36 cellular contexts compared by ENCODE assay signal in the genomic region with DNA sequence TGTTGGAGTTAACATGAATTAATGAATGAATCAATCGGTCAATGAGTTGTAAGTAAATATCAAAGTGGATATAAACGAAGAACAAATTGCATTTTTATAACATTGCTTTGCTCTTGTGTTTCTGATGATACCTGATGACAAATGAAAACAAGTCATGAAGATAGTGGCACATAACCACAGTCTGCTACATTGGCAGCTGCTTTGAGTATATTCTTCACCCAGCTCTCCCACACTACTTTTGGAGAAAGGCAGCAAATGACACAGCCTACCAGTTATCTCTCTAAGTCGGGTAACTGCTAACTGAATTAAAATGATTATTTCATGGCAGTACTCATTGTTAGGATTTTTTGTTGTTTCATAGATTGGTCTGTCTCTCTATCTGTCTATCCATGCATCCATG.
"Had no signal": no experiment of that assay in that cellular context is flagged by ENCODE, and none has a peak within 500 bp of the region (broad histone marks: within the 10 kb centered on the region; RNA-seq: fewer than 3 reads in every experiment).

No MANE protein-coding gene starts in this region.

- DNase-seq: activated CD4-positive, alpha-beta T cell treated with anti-CD3 and anti-CD28 coated beads for 1 hour; activated CD4-positive, alpha-beta T cell treated with anti-CD3 and anti-CD28 coated beads for 48 hours; activated CD4-positive, alpha-beta T cell treated with anti-CD3 and anti-CD28 coated beads, Interleukin-2, amount 50 U/mL, for 4 hours; activated CD4-positive, CD25-positive, alpha-beta regulatory T cell; activated CD8-positive, alpha-beta T cell treated with anti-CD3 and anti-CD28 coated beads for 36 hours; activated gamma-delta T cell; activated naive CD4-positive, alpha-beta T cell treated with Interleukin-2 at 50 U/mL for 16 hours; activated naive CD8-positive, alpha-beta T cell treated with anti-CD3 and anti-CD28 coated beads, Interleukin-2, amount 10 ng/mL, durations not matched to agents 7 days and 5 days; activated T-cell treated with anti-CD3 and anti-CD28 coated beads, Interleukin-2, amount 50 U/mL, for 24 hours; amygdala; body of pancreas; Kasumi-1; KG1; MM.1S; MV-4-11; NCI-H1092; NCI-H1436 treated with DMSO at 0.1 percent for 48 hours; NCI-H1694 treated with DMSO at 0.1 percent for 48 hours; NCI-H2029; NCI-H345; NCI-H524 treated with DMSO at 0.1 percent for 48 hours; NK-92 treated with Interleukin-12 subunit alpha and Interleukin-12 subunit beta, amount 100 ng/mL, for 24 hours; PC-3; Peyer's patch; RPMI8226; SHP77 treated with DMSO at 0.1 percent for 48 hours; SW 1271; T-helper 1 cell; T-helper 2 cell; T-helper 9 cell; WERI-Rb-1 had no signal

- H3K27ac ChIP-seq: ascending aorta, body of pancreas, breast epithelium, Peyer's patch, SJSA1, WERI-Rb-1 had no signal

- H3K9me3 Mint-ChIP-seq: activated CD8-positive, alpha-beta T cell treated with anti-CD3 and anti-CD28 coated beads for 36 hours; activated naive CD4-positive, alpha-beta T cell treated with anti-CD3 and anti-CD28 coated beads, Interleukin-2, amount 50 U/mL, for 24 hours; activated naive CD8-positive, alpha-beta T cell treated with anti-CD3 and anti-CD28 coated beads, Interleukin-2, amount 10 ng/mL, durations not matched to agents 7 days and 5 days; activated T-cell treated with anti-CD3 and anti-CD28 coated beads, Interleukin-2, amount 50 U/mL, for 24 hours; activated T-helper 2 cell treated with anti-CD3 and anti-CD28 coated beads, Interferon-gamma antibody, Interleukin-2, Interleukin-4, amounts not matched to agents 10 μg/mL and 5 μg/mL and 100 μg/mL, durations not matched to agents 14 hours and 24 hours and 36 hours had no signal

- H3K4me3 Mint-ChIP-seq: activated CD8-positive, alpha-beta T cell treated with anti-CD3 and anti-CD28 coated beads for 36 hours; activated naive CD4-positive, alpha-beta T cell treated with anti-CD3 and anti-CD28 coated beads, Interleukin-2, amount 50 U/mL, for 24 hours; activated naive CD8-positive, alpha-beta T cell treated with anti-CD3 and anti-CD28 coated beads, Interleukin-2, amount 10 ng/mL, durations not matched to agents 7 days and 5 days; activated T-cell treated with anti-CD3 and anti-CD28 coated beads, Interleukin-2, amount 50 U/mL, for 24 hours had no signal

- H3K27me3 ChIP-seq: ascending aorta, body of pancreas, breast epithelium, Peyer's patch, SJSA1 had no signal

- H3K4me3 ChIP-seq: ascending aorta, body of pancreas, breast epithelium, Peyer's patch, SJSA1 had no signal

- H3K36me3 Mint-ChIP-seq: activated naive CD4-positive, alpha-beta T cell treated with anti-CD3 and anti-CD28 coated beads, Interleukin-2, amount 50 U/mL, for 24 hours; activated naive CD8-positive, alpha-beta T cell treated with anti-CD3 and anti-CD28 coated beads, Interleukin-2, amount 10 ng/mL, durations not matched to agents 7 days and 5 days had no signal

- H3K9me3 ChIP-seq: ascending aorta, body of pancreas, breast epithelium, Peyer's patch, SJSA1 had no signal

- H3K27ac Mint-ChIP-seq: activated CD8-positive, alpha-beta T cell treated with anti-CD3 and anti-CD28 coated beads for 36 hours; activated naive CD8-positive, alpha-beta T cell treated with anti-CD3 and anti-CD28 coated beads, Interleukin-2, amount 10 ng/mL, durations not matched to agents 7 days and 5 days; activated T-cell treated with anti-CD3 and anti-CD28 coated beads, Interleukin-2, amount 50 U/mL, for 24 hours; activated T-helper 2 cell treated with anti-CD3 and anti-CD28 coated beads, Interferon-gamma antibody, Interleukin-2, Interleukin-4, amounts not matched to agents 10 μg/mL and 5 μg/mL and 100 μg/mL, durations not matched to agents 14 hours and 24 hours and 36 hours had no signal

- H3K4me1 ChIP-seq: body of pancreas, breast epithelium, Peyer's patch had no signal

- H3K27me3 Mint-ChIP-seq: activated CD8-positive, alpha-beta T cell treated with anti-CD3 and anti-CD28 coated beads for 36 hours; activated naive CD4-positive, alpha-beta T cell treated with anti-CD3 and anti-CD28 coated beads, Interleukin-2, amount 50 U/mL, for 24 hours; activated naive CD8-positive, alpha-beta T cell treated with anti-CD3 and anti-CD28 coated beads, Interleukin-2, amount 10 ng/mL, durations not matched to agents 7 days and 5 days; activated T-cell treated with anti-CD3 and anti-CD28 coated beads, Interleukin-2, amount 50 U/mL, for 24 hours had no signal

- H3K36me3 ChIP-seq: breast epithelium, Peyer's patch, WERI-Rb-1 had no signal

- ATAC-seq: activated CD8-positive, alpha-beta T cell treated with anti-CD3 and anti-CD28 coated beads for 36 hours; body of pancreas; PC-3 had no signal
